In genomic region chr4:74374561-74375327, GRCh38 we compare ENCODE assay signal across 8 cellular contexts. TPM values are rescaled to one million over a fixed set of nuclear protein-coding genes. Genes with fewer than 3 reads are reported as not detected.
DNase-seq lines count a peak whose midpoint lies in the region; ATAC-seq and TF ChIP-seq lines count a peak whose summit lies in the region.

No MANE protein-coding gene starts in this region.

- H3K4me1 ChIP-seq in adipocyte (ENCODE audit: control insufficient read depth, insufficient read depth, low read length) (peaks cover 3% of the 10 kb centered on the region), lung (ENCODE audit: control insufficient read depth in 2 of 2, insufficient read depth in 2 of 2, low read length in 2 of 2) (peaks cover 0 to 2% of the 10 kb centered on the region in 2 donors)

- peak; percentile 62 for DNase-seq in BJ (ENCODE audit: low read depth)
- peak; percentile 70 to 96 for DNase-seq in HL-60 (ENCODE audit: low read depth in 1 of 2, low spot score in 1 of 2)
- peak; percentile 87 for DNase-seq in adipocyte (ENCODE audit: low read depth)
- DNase-seq in lung (ENCODE audit: low spot score): peak; percentile 53
- DNase-seq in NCI-H774 (lab: John Stamatoyannopoulos, UW): no peak
- no peak for DNase-seq in NCI-H748 (lab: John Stamatoyannopoulos, UW; ENCODE audit: unreplicated experiment)
- no peak for DNase-seq in NCI-H1048 (lab: John Stamatoyannopoulos, UW)

- H3K27me3 ChIP-seq in BJ (ENCODE audit: control insufficient read depth, insufficient read depth, low read length) (no peaks in the 10 kb centered on the region), HL-60 (ENCODE audit: insufficient read depth, poor library complexity, severe bottlenecking) (no peaks in the 10 kb centered on the region), adipocyte (replicated peaks; ENCODE audit: control insufficient read depth, insufficient read depth, low read length) (no peaks in the 10 kb centered on the region), lung (ENCODE audit: control insufficient read depth, insufficient read depth) (no peaks in the 10 kb centered on the region)

- H3K27ac ChIP-seq in HL-60 (replicated peaks): no peak overlapping the region
- H3K27ac ChIP-seq in lung (ENCODE audit: low read depth in 1 of 2, low read length in 1 of 2): no peak overlapping the region

- peak; percentile 32 for ATAC-seq in lung (ENCODE audit: insufficient read depth, low FRiP score)
- no peak for ATAC-seq in GM19023 (IDR thresholded peaks at IDR 0.05; ENCODE audit: unreplicated experiment)

- POLR2A ChIA-PET in BJ (lab: Charles Lee): no interaction called here

- TF ChIP-seq CTCF in BJ (IDR thresholded peaks at IDR 0.05; ENCODE audit: insufficient read depth, low read depth, low read length) (no peak), HL-60 (IDR thresholded peaks at IDR 0.05; ENCODE audit: insufficient read depth, low read length) (no peak), lung (IDR thresholded peaks at IDR 0.05; ENCODE audit: control extremely low read depth, extremely low read depth) (no peak)

- no peaks in the 10 kb centered on the region for H3K36me3 ChIP-seq in BJ (ENCODE audit: control insufficient read depth, insufficient read depth, low read length)
- no peaks in the 10 kb centered on the region for H3K36me3 ChIP-seq in adipocyte (ENCODE audit: control insufficient read depth, insufficient read depth, low read length, severe bottlenecking)
- H3K36me3 ChIP-seq in lung (ENCODE audit: control insufficient read depth in 2 of 2, insufficient read depth in 2 of 2, low read length in 2 of 2): no peaks in the 10 kb centered on the region

- H3K4me3 ChIP-seq in BJ (ENCODE audit: low read depth, low read length) (no peak overlapping the region), HL-60 (replicated peaks; ENCODE audit: insufficient read depth, low read length) (no peak overlapping the region), adipocyte (ENCODE audit: low read length) (no peak overlapping the region), lung (no peak overlapping the region)

- H3K9ac ChIP-seq in adipocyte (ENCODE audit: low read length): no peak overlapping the region

- 52 to 65% methylated on average over 10 of the region's 10 CpGs for WGBS in lung, 2 donors

- CTCF ChIA-PET in BJ (lab: Yijun Ruan, JAX): interaction anchor here (0.8 kb wide), 1 partner anchor 301 kb away, joined by 3 read pairs; no protein-coding TSS in a partner anchor

- no peaks in the 10 kb centered on the region for H3K9me3 ChIP-seq in adipocyte (ENCODE audit: control insufficient read depth, low read length)
- H3K9me3 ChIP-seq in lung (ENCODE audit: control insufficient read depth in 2 of 2, insufficient read depth in 1 of 2, low read length in 1 of 2): no peaks in the 10 kb centered on the region

RNA-seq across cellular contexts. Expression of gene EREG, which starts 9.8 kb away (rescaled TPM):
- 0.40 and 0.48 TPM in 2 replicates for polyA plus RNA-seq in BJ (2011; rRNA removed)
- 0.28 and 0.72 TPM in 2 replicates for polyA minus RNA-seq in BJ (2011; rRNA and poly(A)+ RNA removed)
- under 1 TPM; 0.31 to 0.37 TPM for total RNA-seq in lung
- polyA plus RNA-seq in lung: 1 to 10 TPM in 1 of 2 donors, under 1 TPM in 1; 0.14 to 4.0 TPM

Comparison
In these comparisons a context has a peak if more than half of its experiments do, and no peak if none do; other contexts are left out.
1. DNase-seq: peak in BJ (single experiment), HL-60 (2 of 2), adipocyte (single experiment) and lung (single experiment); none in NCI-H774 (single experiment), NCI-H748 (single experiment) and NCI-H1048 (single experiment).